In genomic region chr3:11236588-11237461, GRCh38 we compare ENCODE assay signal across 1 cellular context.
TF ChIP-seq lines count a peak whose summit lies in the region.

No MANE protein-coding gene starts in this region.

TF ChIP-seq in neural cell, 6 proteins besides CTCF, POLR2A, EP300 and RAD21 (continued from another document):
- TF ChIP-seq, protein P1, sequence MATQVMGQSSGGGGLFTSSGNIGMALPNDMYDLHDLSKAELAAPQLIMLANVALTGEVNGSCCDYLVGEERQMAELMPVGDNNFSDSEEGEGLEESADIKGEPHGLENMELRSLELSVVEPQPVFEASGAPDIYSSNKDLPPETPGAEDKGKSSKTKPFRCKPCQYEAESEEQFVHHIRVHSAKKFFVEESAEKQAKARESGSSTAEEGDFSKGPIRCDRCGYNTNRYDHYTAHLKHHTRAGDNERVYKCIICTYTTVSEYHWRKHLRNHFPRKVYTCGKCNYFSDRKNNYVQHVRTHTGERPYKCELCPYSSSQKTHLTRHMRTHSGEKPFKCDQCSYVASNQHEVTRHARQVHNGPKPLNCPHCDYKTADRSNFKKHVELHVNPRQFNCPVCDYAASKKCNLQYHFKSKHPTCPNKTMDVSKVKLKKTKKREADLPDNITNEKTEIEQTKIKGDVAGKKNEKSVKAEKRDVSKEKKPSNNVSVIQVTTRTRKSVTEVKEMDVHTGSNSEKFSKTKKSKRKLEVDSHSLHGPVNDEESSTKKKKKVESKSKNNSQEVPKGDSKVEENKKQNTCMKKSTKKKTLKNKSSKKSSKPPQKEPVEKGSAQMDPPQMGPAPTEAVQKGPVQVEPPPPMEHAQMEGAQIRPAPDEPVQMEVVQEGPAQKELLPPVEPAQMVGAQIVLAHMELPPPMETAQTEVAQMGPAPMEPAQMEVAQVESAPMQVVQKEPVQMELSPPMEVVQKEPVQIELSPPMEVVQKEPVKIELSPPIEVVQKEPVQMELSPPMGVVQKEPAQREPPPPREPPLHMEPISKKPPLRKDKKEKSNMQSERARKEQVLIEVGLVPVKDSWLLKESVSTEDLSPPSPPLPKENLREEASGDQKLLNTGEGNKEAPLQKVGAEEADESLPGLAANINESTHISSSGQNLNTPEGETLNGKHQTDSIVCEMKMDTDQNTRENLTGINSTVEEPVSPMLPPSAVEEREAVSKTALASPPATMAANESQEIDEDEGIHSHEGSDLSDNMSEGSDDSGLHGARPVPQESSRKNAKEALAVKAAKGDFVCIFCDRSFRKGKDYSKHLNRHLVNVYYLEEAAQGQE (IDR thresholded peaks at IDR 0.05; ENCODE audit: borderline replicate concordance): no peak
- TF ChIP-seq EZH2 (IDR thresholded peaks at IDR 0.05; ENCODE audit: borderline replicate concordance, insufficient read depth, low read length, poor library complexity, severe bottlenecking): no peak
- TF ChIP-seq MXI1 (conservative IDR thresholded peaks at IDR 0.05; ENCODE audit: poor library complexity, severe bottlenecking): no peak
- no peak for TF ChIP-seq POLR2AphosphoS5 (IDR thresholded peaks at IDR 0.05)
- TF ChIP-seq SMC3 (conservative IDR thresholded peaks at IDR 0.05; ENCODE audit: poor library complexity): no peak
